In the genomic region with DNA sequence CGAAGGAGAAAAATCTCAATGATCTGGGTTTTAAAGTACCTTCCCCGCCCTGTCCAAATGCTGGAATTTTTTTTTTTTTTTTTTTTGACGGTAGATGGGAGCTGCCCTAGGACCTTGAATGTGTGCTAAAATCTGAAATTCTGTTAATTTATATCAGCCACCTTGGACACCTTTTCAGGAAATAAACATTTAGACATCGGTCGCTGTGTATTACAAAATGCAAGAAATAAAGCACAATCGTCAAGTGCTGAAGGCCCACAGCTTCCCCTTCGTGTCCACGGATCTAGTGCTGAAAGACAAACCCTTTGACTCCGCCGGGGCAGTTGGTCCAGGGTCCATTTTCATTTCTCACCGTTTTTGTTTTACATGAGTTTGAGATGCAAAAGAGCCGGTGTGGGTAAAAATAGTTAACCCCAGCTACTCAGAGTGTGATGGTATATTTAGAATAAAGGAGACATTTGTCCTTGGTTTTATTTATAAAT, we compare ENCODE assay signal across 8 cellular contexts.
DNase-seq lines count a peak whose midpoint lies in the region; ATAC-seq and TF ChIP-seq lines count a peak whose summit lies in the region.

No MANE protein-coding gene starts in this region.

- no peaks in the 10 kb centered on the region; the same call in 1 of the 2 replicates for H3K9me3 Mint-ChIP-seq in HFFc6

- peak overlapping the region; percentile 71 for H3K9ac ChIP-seq in SK-N-MC (ENCODE audit: insufficient read length)

- in situ Hi-C loops in Caki2 (cut with HindIII; ENCODE audit: low pct_unique_long_range_greater_than_20kb, low sequenced_read_pairs) = loop anchor here (25.0 kb wide), 1 partner anchor 102 kb away; a partner anchor contains a TSS
- in situ Hi-C loops in GM13976 (cut with MboI; ENCODE audit: low sequenced_read_pairs, unreplicated experiment) = no loop called here

- H3K4me1 ChIP-seq in lung (ENCODE audit: control insufficient read depth in 2 of 2, insufficient read depth in 2 of 2, low read length in 2 of 2) (peaks cover 2 to 5% of the 10 kb centered on the region in 2 donors), suprapubic skin (peaks cover 44% of the 10 kb centered on the region)

- no peak for TF ChIP-seq EP300 in suprapubic skin (IDR thresholded peaks at IDR 0.05)

- H3K27ac Mint-ChIP-seq in HFFc6 = peak overlapping the region; percentile 97

- 4 to 5% methylated on average over 12 of the region's 12 CpGs for WGBS in lung, 2 donors
- 11% methylated on average over 12 of the region's 12 CpGs for WGBS in suprapubic skin

- peaks cover 55% of the 10 kb centered on the region for H3K4me1 Mint-ChIP-seq in HFFc6 (ENCODE audit: low read depth)

- TF ChIP-seq POLR2A in suprapubic skin (IDR thresholded peaks at IDR 0.05) = no peak

- H3K36me3 ChIP-seq in SK-N-MC (ENCODE audit: insufficient read depth, low read length) (no peaks in the 10 kb centered on the region), lung (ENCODE audit: control insufficient read depth in 2 of 2, insufficient read depth in 2 of 2, low read length in 2 of 2) (no peaks in the 10 kb centered on the region), suprapubic skin (no peaks in the 10 kb centered on the region)

- DNase-seq in Caki2 (ENCODE audit: low read depth) (peak; percentile 60), HFFc6 (peak; percentile 39), SK-N-MC (ENCODE audit: low read depth, low spot score) (no peak), dermis blood vessel endothelial cell (peak; percentile 64), lung (ENCODE audit: low spot score) (no peak), suprapubic skin (ENCODE audit: low spot score in 2 of 2) (peak in 1 of 2 donors; percentile 77), GM13976 (ENCODE audit: low spot score) (no peak)

- H3K4me3 Mint-ChIP-seq in HFFc6 = peak overlapping the region; percentile 85

- H3K27ac ChIP-seq in SK-N-MC = peak overlapping the region; percentile 88
- H3K27ac ChIP-seq in lung (ENCODE audit: low read depth in 1 of 2, low read length in 1 of 2) = peak overlapping the region; percentile 95 to 98
- peak overlapping the region; percentile 98 for H3K27ac ChIP-seq in suprapubic skin

- TF ChIP-seq CTCF in HFFc6 (IDR thresholded peaks at IDR 0.05) (no peak), lung (IDR thresholded peaks at IDR 0.05; ENCODE audit: control extremely low read depth, extremely low read depth) (no peak), suprapubic skin (IDR thresholded peaks at IDR 0.05) (no peak), GM13976 (IDR thresholded peaks at IDR 0.05; ENCODE audit: borderline replicate concordance, control extremely low read depth, extremely low read depth, insufficient read depth, missing control alignments) (no peak)

- ATAC-seq in lung (ENCODE audit: insufficient read depth, low FRiP score) (no peak), HG03460 (IDR thresholded peaks at IDR 0.05; ENCODE audit: unreplicated experiment) (no peak)

- H3K27me3 Mint-ChIP-seq in HFFc6 (ENCODE audit: insufficient read depth) = no peaks in the 10 kb centered on the region; the same call in none of the 2 replicates

- H3K4me3 ChIP-seq in SK-N-MC (peak overlapping the region; percentile 73), lung (peak overlapping the region; percentile 37), suprapubic skin (peak overlapping the region; percentile 59)

- H3K9me3 ChIP-seq in SK-N-MC (ENCODE audit: low read depth, low read length) (no peaks in the 10 kb centered on the region), lung (ENCODE audit: control insufficient read depth in 2 of 2, insufficient read depth in 1 of 2, low read length in 1 of 2) (no peaks in the 10 kb centered on the region), suprapubic skin (no peaks in the 10 kb centered on the region)

- H3K36me3 Mint-ChIP-seq in HFFc6 (ENCODE audit: low read depth) = peaks cover 8% of the 10 kb centered on the region; the same call in 1 of the 2 replicates

- H3K27me3 ChIP-seq in lung (ENCODE audit: control insufficient read depth, insufficient read depth) (no peaks in the 10 kb centered on the region), suprapubic skin (no peaks in the 10 kb centered on the region)

Comparison
In these comparisons a context has a peak if more than half of its experiments do, and no peak if none do; other contexts are left out.
1. DNase-seq: peak in Caki2 (single experiment), HFFc6 (single experiment) and dermis blood vessel endothelial cell (single experiment); none in SK-N-MC (single experiment), lung (single experiment) and GM13976 (single experiment).
2. Peak in every context shown above with its lines, with median percentiles within 50 percentile points of each other: H3K27ac ChIP-seq and H3K4me3 ChIP-seq.